8 cellular contexts compared by ENCODE assay signal in genomic region chr3:14402304-14402811, GRCh38. TPM values are rescaled to one million over a fixed set of nuclear protein-coding genes. Genes with fewer than 3 reads are reported as not detected.
DNase-seq lines count a peak whose midpoint lies in the region; ATAC-seq and TF ChIP-seq lines count a peak whose summit lies in the region.

SLC6A6 (plus strand) TSS chr3:14402606; CDS start chr3:14443635, 41,029 bp downstream.

- POLR2A ChIA-PET in WTC11 (lab: Charles Lee) = interaction anchor here (0.6 to 1.8 kb wide), 9 partner anchors 10 to 134 kb away, joined by 3 to 6 read pairs (median 4); no protein-coding TSS in a partner anchor

- WGBS in spleen, 5 donors = 0 to 1% (median 1%) methylated on average over 23 to 59 of the region's 59 CpGs

- H3K4me3 ChIP-seq in cardiac fibroblast (replicated peaks in 1 of 2; ENCODE audit: low read depth in 2 of 2, low read length in 2 of 2) (peak within 1 kb of the TSS; percentile 65 to 74), spleen (peak within 1 kb of the TSS; percentile 72 to 92 (median 84))

- peaks cover 0 to 13% (median 0%) of the 10 kb centered on the region in 6 donors for H3K36me3 ChIP-seq in spleen

- peak in 2 of 3 donors; percentile 21 to 89 for TF ChIP-seq POLR2A in spleen (IDR thresholded peaks at IDR 0.05)

- ATAC-seq in GM18909 (IDR thresholded peaks at IDR 0.05; ENCODE audit: poor library complexity, unreplicated experiment) (peak; percentile 77), HG03159 (IDR thresholded peaks at IDR 0.05; ENCODE audit: unreplicated experiment) (peak; percentile 69), WTC11 (peak; percentile 88)

- H3K36me3 Mint-ChIP-seq in WTC11 = peaks cover 9% of the 10 kb centered on the region

- peak within 1 kb of the TSS; percentile 97 for H3K4me3 Mint-ChIP-seq in WTC11

- DNase-seq in AG09319 (ENCODE audit: extremely low read depth, low read depth) (peak; percentile 85), NCI-H2227 treated with DMSO at 0.1 percent for 48 hours (lab: John Stamatoyannopoulos, UW) (peak; percentile 87), WTC11 (ENCODE audit: low spot score) (peak; percentile 94), cardiac fibroblast (ENCODE audit: low read depth in 2 of 2) (peak; percentile 93 to 96), inferior parietal cortex (ENCODE audit: extremely low spot score) (peak; percentile 86), spleen (peak; percentile 99)

- no peaks in the 10 kb centered on the region for H3K9me3 Mint-ChIP-seq in WTC11

- H3K27ac ChIP-seq in spleen = peak within 1 kb of the TSS; percentile 93 to 100 (median 98)

- peak within 1 kb of the TSS; percentile 98 for H3K27ac Mint-ChIP-seq in WTC11

- no peaks in the 10 kb centered on the region for H3K27me3 ChIP-seq in spleen (replicated peaks in 1 of 7)

- CTCF ChIA-PET in WTC11 (lab: Charles Lee) = interaction anchor here (0.7 to 2.7 kb wide), 15 partner anchors 8 to 258 kb away, joined by 3 to 15 read pairs (median 5); no protein-coding TSS in a partner anchor

- intact Hi-C loops in spleen (cut with DNase I; ENCODE audit: low total_unique reads) = loop anchor here (10.0 kb wide), 1 partner anchor 52 kb away; no protein-coding TSS in a partner anchor

- H3K27me3 Mint-ChIP-seq in WTC11 (ENCODE audit: low read depth) = peaks cover 3% of the 10 kb centered on the region; the same call in 1 of the 2 replicates

- TF ChIP-seq CTCF in AG09319 (IDR thresholded peaks at IDR 0.05; ENCODE audit: low read depth, low read length) (peak; percentile 31), WTC11 (IDR thresholded peaks at IDR 0.05) (no peak), cardiac fibroblast (IDR thresholded peaks at IDR 0.05; ENCODE audit: low read depth, low read length) (peak; percentile 39), spleen (IDR thresholded peaks at IDR 0.05 in 8 of 11, conservative IDR thresholded peaks at IDR 0.05 in 3 of 11) (peak in 10 of 11 experiments; percentile 27 to 77 (median 70))

- H3K9me3 ChIP-seq in spleen = no peaks in the 10 kb centered on the region

- H3K4me1 ChIP-seq in spleen = peaks cover 30 to 90% (median 63%) of the 10 kb centered on the region in 6 donors

- H3K4me1 Mint-ChIP-seq in WTC11 = peaks cover 54% of the 10 kb centered on the region

TF ChIP-seq in WTC11, 78 proteins besides CTCF, POLR2A, EP300 and RAD21:
- TF ChIP-seq ATF2 (CRISPR knock-in tag; IDR thresholded peaks at IDR 0.05; ENCODE audit: borderline replicate concordance, low read depth) (no peak), PRRX2 (CRISPR knock-in tag; IDR thresholded peaks at IDR 0.05) (no peak; the same call in 1 of the 2 replicates), HMGXB4 (CRISPR knock-in tag; IDR thresholded peaks at IDR 0.05) (0 out of 2 replicates have a peak, but pooled peaks have one; percentile 54), STAT6 (CRISPR knock-in tag; conservative IDR thresholded peaks at IDR 0.05; ENCODE audit: low read depth) (no peak), KAT7 (CRISPR knock-in tag; IDR thresholded peaks at IDR 0.05; ENCODE audit: borderline replicate concordance) (0 out of 2 replicates have a peak, but pooled peaks have one; percentile 1), ZNF232 (CRISPR knock-in tag; IDR thresholded peaks at IDR 0.05) (peak; percentile 28; the same call in 1 of the 2 replicates), RELA (CRISPR knock-in tag; IDR thresholded peaks at IDR 0.05; ENCODE audit: borderline replicate concordance) (0 out of 2 replicates have a peak, but pooled peaks have one; percentile 59), CREB1 (CRISPR knock-in tag; IDR thresholded peaks at IDR 0.05) (no peak), MAX (CRISPR knock-in tag; IDR thresholded peaks at IDR 0.05) (peak; percentile 85), GTF2I (CRISPR knock-in tag; conservative IDR thresholded peaks at IDR 0.05) (no peak), IRF1 (CRISPR knock-in tag; IDR thresholded peaks at IDR 0.05) (no peak), FOXK1 (CRISPR knock-in tag; IDR thresholded peaks at IDR 0.05) (peak; percentile 78; the same call in 1 of the 2 replicates), OVOL2 (CRISPR knock-in tag; IDR thresholded peaks at IDR 0.05; ENCODE audit: borderline replicate concordance) (no peak), TEAD1 (CRISPR knock-in tag; IDR thresholded peaks at IDR 0.05) (peak; percentile 77), ZBTB43 (CRISPR knock-in tag; IDR thresholded peaks at IDR 0.05) (0 out of 2 replicates have a peak, but pooled peaks have one; percentile 88), SMAD4 (CRISPR knock-in tag; IDR thresholded peaks at IDR 0.05) (no peak), NFE2L1 (CRISPR knock-in tag; IDR thresholded peaks at IDR 0.05) (no peak), GABPB1 (CRISPR knock-in tag; IDR thresholded peaks at IDR 0.05) (0 out of 2 replicates have a peak, but pooled peaks have one; percentile 31), ETV6 (CRISPR knock-in tag; IDR thresholded peaks at IDR 0.05) (0 out of 2 replicates have a peak, but pooled peaks have one; percentile 6), MYBL2 (CRISPR knock-in tag; IDR thresholded peaks at IDR 0.05) (peak; percentile 28; the same call in 1 of the 2 replicates)

RNA-seq across cellular contexts. Expression of gene SLC6A6, which starts in this region (rescaled TPM):
- total RNA-seq in WTC11 (2021) (144 to 211 TPM (median 147 TPM) in 3 replicates), spleen (100 to 1,000 TPM in 6 of 7 donors, 10 to 100 TPM in 1; 75.4 to 150 (median 128) TPM)
- polyA plus RNA-seq in spleen = 10 to 100 TPM in 1 of 3 donors, 1 to 10 TPM in 2; 3.4 to 14.2 (median 3.9) TPM

Comparison
In these comparisons a context has a peak if more than half of its experiments do, and no peak if none do; other contexts are left out.
1. Peak in every context shown above with its lines: DNase-seq, ATAC-seq, H3K4me3 ChIP-seq and H3K27ac ChIP-seq.